ENCODE assay signal across 34 cellular contexts in the genomic region with DNA sequence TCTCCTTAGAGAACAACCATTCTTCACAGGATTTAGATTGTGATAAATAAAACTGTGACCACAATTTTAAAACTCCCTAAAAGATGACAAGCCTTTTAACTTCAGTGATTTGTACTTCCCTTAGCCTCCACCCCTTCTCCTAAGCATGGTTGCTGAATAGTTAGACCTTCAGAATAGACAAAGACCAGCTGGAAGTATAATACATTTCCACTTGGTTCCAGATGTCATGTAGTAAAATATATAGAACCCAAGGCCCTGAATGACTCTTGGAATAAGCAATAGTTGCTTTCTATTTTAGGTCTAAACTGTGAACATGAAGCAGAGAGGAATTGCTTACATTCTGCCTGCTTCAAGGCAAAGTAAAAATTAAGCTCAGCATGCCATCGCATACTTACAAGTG.
"Had no signal": no experiment of that assay in that cellular context is flagged by ENCODE, and none has a peak within 500 bp of the region (broad histone marks: within the 10 kb centered on the region; RNA-seq: fewer than 3 reads in every experiment).

No MANE protein-coding gene starts in this region.

- H3K27me3 ChIP-seq: brain microvascular endothelial cell had no signal

- H3K27ac ChIP-seq: brain microvascular endothelial cell, RWPE1, VCaP had no signal

- ATAC-seq: activated T-cell treated with anti-CD3 and anti-CD28 coated beads, Interleukin-2, amount 50 U/mL, for 4 hours; PC-3; Right ventricle myocardium inferior had no signal

- H3K36me3 ChIP-seq: brain microvascular endothelial cell had no signal

- DNase-seq: activated B cell treated with CpG ODN at 0.5 μM for 24 hours; activated CD4-positive, alpha-beta memory T cell treated with anti-CD3 and anti-CD28 coated beads for 36 hours; activated CD4-positive, alpha-beta T cell treated with anti-CD3 and anti-CD28 coated beads for 4 hours; activated CD4-positive, alpha-beta T cell treated with anti-CD3 and anti-CD28 coated beads, Interleukin-2, amount 50 U/mL, for 1 hour; activated CD4-positive, CD25-positive, alpha-beta regulatory T cell treated with anti-CD3 and anti-CD28 coated beads, Interleukin-2, amount 50 U/mL, for 72 hours; activated CD8-positive, alpha-beta memory T cell treated with anti-CD3 and anti-CD28 coated beads, Interleukin-2, amount 50 U/mL, for 4 hours; activated effector memory CD4-positive, alpha-beta T cell treated with Interleukin-2 at 50 U/mL for 16 hours; activated naive CD4-positive, alpha-beta T cell; activated naive CD4-positive, alpha-beta T cell treated with anti-CD3 and anti-CD28 coated beads, Interleukin-2, amount 50 U/mL, for 16 hours; activated naive CD8-positive, alpha-beta T cell treated with anti-CD3 and anti-CD28 coated beads for 36 hours; activated T-cell treated with anti-CD3 and anti-CD28 coated beads for 4 hours; activated T-cell treated with anti-CD3 and anti-CD28 coated beads, Interleukin-2, amount 50 U/mL, for 4 hours; amniotic stem cell; aorta; brain microvascular endothelial cell; Karpas-422; KBM-7; NCI-H1105; NCI-H1417 treated with DMSO at 0.1 percent for 48 hours; NCI-H2029; NCI-H345; NCI-H510A; NCI-H526; NCI-H748 treated with DMSO at 0.1 percent for 48 hours; NK-92 treated with Interleukin-12 subunit alpha and Interleukin-12 subunit beta, amount 100 ng/mL, for 24 hours; PC-3; SIG-M5; SW 1271; T-helper 1 cell; T-helper 2 cell; T-helper 9 cell had no signal
